Comparison of ENCODE assay signal across 21 cellular contexts in genomic region chrX:40148189-40148438, GRCh38. TPM values are rescaled to one million over a fixed set of nuclear protein-coding genes. Genes with fewer than 3 reads are reported as not detected.
A peak's percentile ranks its signal among the peaks of the same experiment; 100 is the strongest.
DNase-seq lines count a peak whose midpoint lies in the region; ATAC-seq, FAIRE-seq and TF ChIP-seq lines count a peak whose summit lies in the region.
"Had no signal": no experiment of that assay in that cellular context is flagged by ENCODE, and none has a peak within 500 bp of the region (broad histone marks: within the 10 kb centered on the region; RNA-seq: fewer than 3 reads in every experiment).

No MANE protein-coding gene starts in this region.

- H3K4me3 ChIP-seq in GM23338 (peak overlapping the region; percentile 58), PC-9 (no peak overlapping the region)
- H3K4me3 ChIP-seq: SJCRH30, testis had no signal

- H3K9me2 ChIP-seq in GM23338 (ENCODE audit: insufficient read depth) = no peaks in the 10 kb centered on the region
- no peaks in the 10 kb centered on the region for H3K9me2 ChIP-seq in PC-9 (ENCODE audit: insufficient read depth)

- no peaks in the 10 kb centered on the region for H3K9me3 ChIP-seq in PC-9 (ENCODE audit: insufficient read depth, low read depth)
- H3K9me3 ChIP-seq: neutrophil, SJCRH30, testis had no signal

- H4K20me1 ChIP-seq in GM23338 (replicated peaks; ENCODE audit: insufficient read depth) (no peaks in the 10 kb centered on the region), PC-9 (ENCODE audit: insufficient read depth) (no peaks in the 10 kb centered on the region)

- peak overlapping the region; percentile 94 for H3K27ac ChIP-seq in 22Rv1
- H3K27ac ChIP-seq in GM23338 (ENCODE audit: low read depth) = no peak overlapping the region
- H3K27ac ChIP-seq in VCaP = peak overlapping the region; percentile 97
- no peak overlapping the region for H3K27ac ChIP-seq in PC-9
- H3K27ac ChIP-seq: neutrophil, SJCRH30, testis had no signal

- H2AFZ ChIP-seq in GM23338 (no peak overlapping the region), PC-9 (no peak overlapping the region)

- POLR2A ChIA-PET in PC-9 (lab: Charles Lee; ENCODE audit: unreplicated experiment) = no interaction called here

- H3K4me2 ChIP-seq in GM23338 = peak overlapping the region; percentile 82
- no peak overlapping the region for H3K4me2 ChIP-seq in PC-9

- TF ChIP-seq POLR2A in H54 (IDR thresholded peaks at IDR 0.05; ENCODE audit: low read depth, low read length) = no peak

- DNase-seq in GM23338 (ENCODE audit: low spot score) (no peak), naive B cell (no peak), PC-9 (no peak), H54 (ENCODE audit: insufficient read length, low spot score) (no peak)
- DNase-seq in activated naive CD8-positive, alpha-beta T cell treated with anti-CD3 and anti-CD28 coated beads for 36 hours = no peak
- no peak for DNase-seq in activated T-cell treated with anti-CD3 and anti-CD28 coated beads, Interleukin-2, amount 50 U/mL, for 24 hours
- DNase-seq: activated CD8-positive, alpha-beta memory T cell treated with anti-CD3 and anti-CD28 coated beads for 24 hours; CD8-positive, alpha-beta T cell; head of caudate nucleus; kidney; NCI-H1092 treated with DMSO at 0.1 percent for 48 hours; NCI-H526 treated with DMSO at 0.1 percent for 48 hours; stimulated activated CD4-positive, alpha-beta T cell treated with anti-CD3 and anti-CD28 coated beads, Interleukin-15, amount 100 ng/mL, for 24 hours had no signal

- H3K27me3 ChIP-seq in GM23338 (ENCODE audit: insufficient read depth) (peaks cover 84% of the 10 kb centered on the region), PC-9 (ENCODE audit: insufficient read depth, low read depth) (no peaks in the 10 kb centered on the region)
- H3K27me3 ChIP-seq: SJCRH30, testis had no signal

- CTCF ChIA-PET in PC-9 (lab: Charles Lee) = no interaction called here

- H3K79me2 ChIP-seq in GM23338 (replicated peaks; ENCODE audit: insufficient read depth) (peaks cover 5% of the 10 kb centered on the region), PC-9 (ENCODE audit: low read depth) (no peaks in the 10 kb centered on the region)

- no peaks in the 10 kb centered on the region for H3K9me3 Mint-ChIP-seq in GM23338
- no peaks in the 10 kb centered on the region for H3K9me3 Mint-ChIP-seq in naive B cell
- no peaks in the 10 kb centered on the region for H3K9me3 Mint-ChIP-seq in activated naive CD8-positive, alpha-beta T cell treated with anti-CD3 and anti-CD28 coated beads for 36 hours
- H3K9me3 Mint-ChIP-seq in activated T-cell treated with anti-CD3 and anti-CD28 coated beads, Interleukin-2, amount 50 U/mL, for 24 hours = no peaks in the 10 kb centered on the region
- H3K9me3 Mint-ChIP-seq: activated naive CD4-positive, alpha-beta T cell treated with anti-CD3 and anti-CD28 coated beads, Interleukin-2, amount 50 U/mL, for 72 hours; activated T-helper 1 cell treated with anti-CD3 and anti-CD28 coated beads, Interleukin-12 subunit alpha, Interleukin-12 subunit beta, Interleukin-2, Interleukin-4 antibody, amounts not matched to agents 30 ng/mL and 10 ng/mL and 1 ng/mL, durations not matched to agents 14 hours and 24 hours and 36 hours; CD8-positive, alpha-beta T cell had no signal

- no peaks in the 10 kb centered on the region for H3F3A ChIP-seq in GM23338 (replicated peaks; ENCODE audit: low read depth)
- no peaks in the 10 kb centered on the region for H3F3A ChIP-seq in PC-9 (ENCODE audit: insufficient read depth, low read depth)

- H3K4me3 Mint-ChIP-seq in GM23338 = peak overlapping the region; percentile 62
- peak overlapping the region in 5 of 8 donors; percentile 53 to 86 (median 78) for H3K4me3 Mint-ChIP-seq in naive B cell
- no peak overlapping the region for H3K4me3 Mint-ChIP-seq in activated naive CD8-positive, alpha-beta T cell treated with anti-CD3 and anti-CD28 coated beads for 36 hours
- H3K4me3 Mint-ChIP-seq in activated T-cell treated with anti-CD3 and anti-CD28 coated beads, Interleukin-2, amount 50 U/mL, for 24 hours = no peak overlapping the region
- H3K4me3 Mint-ChIP-seq: activated T-helper 1 cell treated with anti-CD3 and anti-CD28 coated beads, Interleukin-12 subunit alpha, Interleukin-12 subunit beta, Interleukin-2, Interleukin-4 antibody, amounts not matched to agents 30 ng/mL and 10 ng/mL and 1 ng/mL, durations not matched to agents 14 hours and 24 hours and 36 hours; CD8-positive, alpha-beta T cell had no signal

- TF ChIP-seq CTCF in 22Rv1 (IDR thresholded peaks at IDR 0.05) (no peak), GM23338 (conservative IDR thresholded peaks at IDR 0.05; ENCODE audit: low read depth in 2 of 2) (no peak), VCaP (conservative IDR thresholded peaks at IDR 0.05) (no peak), PC-9 (conservative IDR thresholded peaks at IDR 0.05) (no peak)

- BruUV-seq in PC-9 (replicated peaks; lab: Mats Ljungman, UMichigan) = no TSS peak

- ATAC-seq in GM23338 (no peak), naive B cell (ENCODE audit: low read depth in 2 of 2) (no peak)
- ATAC-seq: activated CD4-positive, CD25-positive, alpha-beta regulatory T cell treated with anti-CD3 and anti-CD28 coated beads, Interleukin-2, amount 50 U/mL, for 24 hours; activated naive CD4-positive, alpha-beta T cell treated with anti-CD3 and anti-CD28 coated beads, Interleukin-2, amount 50 U/mL, for 72 hours; CD8-positive, alpha-beta T cell had no signal

- H3K36me3 Mint-ChIP-seq in GM23338 (ENCODE audit: low read depth) (peaks cover 6% of the 10 kb centered on the region; the same call in 1 of the 3 replicates), naive B cell (no peaks in the 10 kb centered on the region)
- peaks cover 5% of the 10 kb centered on the region for H3K36me3 Mint-ChIP-seq in activated naive CD8-positive, alpha-beta T cell treated with anti-CD3 and anti-CD28 coated beads for 36 hours
- no peaks in the 10 kb centered on the region for H3K36me3 Mint-ChIP-seq in activated T-cell treated with anti-CD3 and anti-CD28 coated beads, Interleukin-2, amount 50 U/mL, for 24 hours (ENCODE audit: low read depth)
- H3K36me3 Mint-ChIP-seq: activated naive CD4-positive, alpha-beta T cell treated with anti-CD3 and anti-CD28 coated beads, Interleukin-2, amount 50 U/mL, for 72 hours; CD8-positive, alpha-beta T cell had no signal

- H3K4me1 ChIP-seq in GM23338 (ENCODE audit: insufficient read depth) = peaks cover 34% of the 10 kb centered on the region
- H3K4me1 ChIP-seq in PC-9 (replicated peaks; ENCODE audit: insufficient read depth) = no peaks in the 10 kb centered on the region

- intact Hi-C loops in PC-9 (cut with micrococcal nuclease; ENCODE audit: unreplicated experiment) = no loop called here

- H3K4me1 Mint-ChIP-seq in GM23338 (peaks cover 45% of the 10 kb centered on the region), naive B cell (peaks cover 36 to 45% (median 41%) of the 10 kb centered on the region in 3 donors)
- peaks cover 15% of the 10 kb centered on the region for H3K4me1 Mint-ChIP-seq in activated naive CD8-positive, alpha-beta T cell treated with anti-CD3 and anti-CD28 coated beads for 36 hours
- peaks cover 16% of the 10 kb centered on the region for H3K4me1 Mint-ChIP-seq in activated T-cell treated with anti-CD3 and anti-CD28 coated beads, Interleukin-2, amount 50 U/mL, for 24 hours (ENCODE audit: low read depth)

- H3K27me3 Mint-ChIP-seq in GM23338 (ENCODE audit: insufficient read depth, low read depth, poor library complexity) (peaks cover 57% of the 10 kb centered on the region), naive B cell (peaks cover 0 to 22% (median 0%) of the 10 kb centered on the region in 3 donors)
- no peaks in the 10 kb centered on the region for H3K27me3 Mint-ChIP-seq in activated naive CD8-positive, alpha-beta T cell treated with anti-CD3 and anti-CD28 coated beads for 36 hours
- peaks cover 79% of the 10 kb centered on the region for H3K27me3 Mint-ChIP-seq in activated T-cell treated with anti-CD3 and anti-CD28 coated beads, Interleukin-2, amount 50 U/mL, for 24 hours

- no peaks in the 10 kb centered on the region for H3K36me3 ChIP-seq in GM23338 (ENCODE audit: insufficient read depth)
- H3K36me3 ChIP-seq in PC-9 (ENCODE audit: low read depth) = no peaks in the 10 kb centered on the region
- H3K36me3 ChIP-seq: neutrophil had no signal

- no peak for FAIRE-seq in H54 (lab: Jason Lieb, UNC)
- FAIRE-seq: kidney had no signal

- H3K27ac Mint-ChIP-seq in GM23338 (no peak overlapping the region), naive B cell (peak overlapping the region in 2 of 6 donors; percentile 54 to 66)
- no peak overlapping the region for H3K27ac Mint-ChIP-seq in activated naive CD8-positive, alpha-beta T cell treated with anti-CD3 and anti-CD28 coated beads for 36 hours
- H3K27ac Mint-ChIP-seq in activated T-cell treated with anti-CD3 and anti-CD28 coated beads, Interleukin-2, amount 50 U/mL, for 24 hours = no peak overlapping the region
- H3K27ac Mint-ChIP-seq: activated naive CD4-positive, alpha-beta T cell treated with anti-CD3 and anti-CD28 coated beads, Interleukin-2, amount 50 U/mL, for 72 hours; activated T-helper 1 cell treated with anti-CD3 and anti-CD28 coated beads, Interleukin-12 subunit alpha, Interleukin-12 subunit beta, Interleukin-2, Interleukin-4 antibody, amounts not matched to agents 30 ng/mL and 10 ng/mL and 1 ng/mL, durations not matched to agents 14 hours and 24 hours and 36 hours; CD8-positive, alpha-beta T cell had no signal

TF ChIP-seq in GM23338, 12 proteins besides CTCF, POLR2A, EP300 and RAD21 (continues in another document):
- TF ChIP-seq EZH2phosphoT487 (IDR thresholded peaks at IDR 0.05; ENCODE audit: unreplicated experiment) (no peak), EZH2 (IDR thresholded peaks at IDR 0.05; ENCODE audit: low read depth, unreplicated experiment) (no peak), STAT1 (IDR thresholded peaks at IDR 0.05; ENCODE audit: unreplicated experiment) (no peak), ZNF114 (CRISPR knock-in tag; IDR thresholded peaks at IDR 0.05) (no peak), NANOG (IDR thresholded peaks at IDR 0.05; ENCODE audit: borderline replicate concordance) (no peak), ETS1 (IDR thresholded peaks at IDR 0.05) (no peak), JUNB (IDR thresholded peaks at IDR 0.05; ENCODE audit: unreplicated experiment) (no peak), CREB1 (CRISPR knock-in tag; IDR thresholded peaks at IDR 0.05; ENCODE audit: low read depth) (no peak)

RNA-seq across cellular contexts. Expression of gene BCOR, which starts 50.4 kb away (rescaled TPM):
- total RNA-seq in GM23338 (2014; rRNA removed; shearing (Covaris generic)) = 60.8 TPM in 2 replicates
- polyA plus RNA-seq in GM23338 (2016; fragmentation: Nextera tagmentation; extraction: Ambion mirVana) = 25.5 and 25.8 TPM in 2 replicates
- polyA plus RNA-seq in naive B cell (ENCODE audit: low read depth in 6 of 6) = 10 to 100 TPM in 2 of 6 donors, 1 to 10 TPM in 4; 3.4 to 15.5 (median 7.8) TPM
- total RNA-seq in activated naive CD8-positive, alpha-beta T cell treated with anti-CD3 and anti-CD28 coated beads for 36 hours = 10 to 100 TPM; 32.3 to 36.0 TPM
- 0.68 and 1.5 TPM in 2 replicates for total RNA-seq in PC-9 (2021)

Comparison
In these comparisons a context has a peak if more than half of its experiments do, and no peak if none do; other contexts are left out.
1. H3K27ac ChIP-seq: peak in 22Rv1 (single experiment) and VCaP (single experiment); none in GM23338 (single experiment) and PC-9 (single experiment).
2. H3K4me3 Mint-ChIP-seq: peak in GM23338 (single experiment) and naive B cell (5 of 8); none in activated naive CD8-positive, alpha-beta T cell treated with anti-CD3 and anti-CD28 coated beads for 36 hours (single experiment) and activated T-cell treated with anti-CD3 and anti-CD28 coated beads, Interleukin-2, amount 50 U/mL, for 24 hours (single experiment).
3. RNA of gene BCOR, which starts 50.4 kb away (total RNA-seq): 60.8 TPM in GM23338 and 32.3 to 36.0 TPM in activated naive CD8-positive, alpha-beta T cell treated with anti-CD3 and anti-CD28 coated beads for 36 hours; 0.68 to 1.5 TPM in PC-9; every median in the first group is over 10 times any median in the second.